16 cellular contexts compared by ENCODE assay signal in the genomic region with DNA sequence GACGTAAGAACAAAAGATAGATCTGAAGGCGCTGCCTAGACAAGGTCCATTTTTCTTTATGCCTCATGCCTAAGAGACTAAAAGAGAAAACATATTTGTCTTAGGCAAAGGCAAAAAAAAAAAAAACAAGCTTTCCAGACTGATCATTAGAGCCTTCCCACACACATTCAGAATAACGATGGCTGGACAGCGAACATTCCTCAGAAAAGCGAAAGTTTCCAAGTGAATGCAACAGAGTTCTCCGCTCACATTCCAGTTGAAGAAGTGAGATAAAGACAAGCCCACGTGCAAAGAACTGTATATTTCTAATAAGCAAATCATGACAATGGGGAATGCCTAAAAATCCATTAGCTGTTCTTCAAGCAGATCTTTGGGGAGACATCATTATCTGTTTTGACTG.
A peak's percentile ranks its signal among the peaks of the same experiment; 100 is the strongest.
DNase-seq lines count a peak whose midpoint lies in the region; ATAC-seq and TF ChIP-seq lines count a peak whose summit lies in the region.
"Had no signal": no experiment of that assay in that cellular context is flagged by ENCODE, and none has a peak within 500 bp of the region (broad histone marks: within the 10 kb centered on the region; RNA-seq: fewer than 3 reads in every experiment).

No MANE protein-coding gene starts in this region.

- H3K27me3 Mint-ChIP-seq in Calu3 (ENCODE audit: unreplicated experiment): no peaks in the 10 kb centered on the region
- H3K27me3 Mint-ChIP-seq in neural progenitor cell (ENCODE audit: insufficient read depth, low read depth): no peaks in the 10 kb centered on the region

- no peaks in the 10 kb centered on the region for H4K20me1 ChIP-seq in SK-N-SH (ENCODE audit: insufficient read depth)
- no peaks in the 10 kb centered on the region for H4K20me1 ChIP-seq in fibroblast of lung (ENCODE audit: control insufficient read depth, extremely low read depth, insufficient read depth, low read length)
- no peaks in the 10 kb centered on the region for H4K20me1 ChIP-seq in neural progenitor cell (ENCODE audit: low read depth)
- H4K20me1 ChIP-seq: BLaER1 had no signal

- H3F3A ChIP-seq in SK-N-SH (replicated peaks; ENCODE audit: insufficient read depth) (no peaks in the 10 kb centered on the region), neural progenitor cell (ENCODE audit: low read depth) (no peaks in the 10 kb centered on the region)

- H3K36me3 Mint-ChIP-seq in Calu3 (ENCODE audit: insufficient read depth, unreplicated experiment) (no peaks in the 10 kb centered on the region), neural progenitor cell (no peaks in the 10 kb centered on the region)
- H3K36me3 Mint-ChIP-seq: memory B cell had no signal

- H3K9me3 Mint-ChIP-seq in Calu3 (ENCODE audit: low read depth, unreplicated experiment) (no peaks in the 10 kb centered on the region), neural progenitor cell (no peaks in the 10 kb centered on the region)
- H3K9me3 Mint-ChIP-seq: activated T-cell treated with anti-CD3 and anti-CD28 coated beads, Interleukin-2, amount 50 U/mL, for 72 hours; memory B cell had no signal

- BruUV-seq in Calu3 (replicated peaks; lab: Mats Ljungman, UMichigan): no TSS peak

- no peak for TF ChIP-seq CTCF in Calu3 (IDR thresholded peaks at IDR 0.05; ENCODE audit: unreplicated experiment)
- TF ChIP-seq CTCF in SK-N-SH (IDR thresholded peaks at IDR 0.05): no peak
- no peak for TF ChIP-seq CTCF in fibroblast of lung (conservative IDR thresholded peaks at IDR 0.05 in 1 of 2, IDR thresholded peaks at IDR 0.05 in 1 of 2; ENCODE audit: low read depth in 1 of 2, low read length in 2 of 2)
- TF ChIP-seq CTCF in neural progenitor cell (IDR thresholded peaks at IDR 0.05): no peak

- no peaks in the 10 kb centered on the region for H3K9me2 ChIP-seq in SK-N-SH

- H3K27ac ChIP-seq in SK-N-SH (ENCODE audit: low read depth in 2 of 2, low read length in 1 of 2) (no peak overlapping the region), fibroblast of lung (ENCODE audit: insufficient read depth, low read length) (no peak overlapping the region), neural progenitor cell (no peak overlapping the region)
- H3K27ac ChIP-seq: BLaER1, right lobe of liver, SJCRH30 had no signal

- H3K9me3 ChIP-seq in SK-N-SH (no peaks in the 10 kb centered on the region), fibroblast of lung (ENCODE audit: control insufficient read depth, insufficient read depth, low read depth, low read length) (no peaks in the 10 kb centered on the region), neural progenitor cell (ENCODE audit: low read depth) (no peaks in the 10 kb centered on the region)
- H3K9me3 ChIP-seq: BLaER1, right lobe of liver, SJCRH30 had no signal

- peaks cover 28% of the 10 kb centered on the region for H3K4me1 Mint-ChIP-seq in Calu3 (ENCODE audit: low read depth, unreplicated experiment)
- H3K4me1 Mint-ChIP-seq in neural progenitor cell: peaks cover 7% of the 10 kb centered on the region
- H3K4me1 Mint-ChIP-seq: memory B cell had no signal

- H3K4me3 Mint-ChIP-seq in Calu3 (ENCODE audit: low read depth, unreplicated experiment) (peak overlapping the region; percentile 51), neural progenitor cell (no peak overlapping the region)
- H3K4me3 Mint-ChIP-seq: activated T-cell treated with anti-CD3 and anti-CD28 coated beads, Interleukin-2, amount 50 U/mL, for 72 hours; memory B cell had no signal

- H3K27me3 ChIP-seq in SK-N-SH (ENCODE audit: insufficient read depth) (no peaks in the 10 kb centered on the region), fibroblast of lung (ENCODE audit: control insufficient read depth, insufficient read depth, low read length) (no peaks in the 10 kb centered on the region), neural progenitor cell (no peaks in the 10 kb centered on the region)
- H3K27me3 ChIP-seq: BLaER1, right lobe of liver had no signal

- TF ChIP-seq RAD21 in SK-N-SH (IDR thresholded peaks at IDR 0.05; ENCODE audit: low read length): no peak

- no peak overlapping the region for H3K9ac ChIP-seq in SK-N-SH
- no peak overlapping the region for H3K9ac ChIP-seq in fibroblast of lung (ENCODE audit: insufficient read depth, low read length)
- H3K9ac ChIP-seq in neural progenitor cell: no peak overlapping the region
- H3K9ac ChIP-seq: BLaER1 had no signal

- H3K27ac Mint-ChIP-seq in Calu3 (ENCODE audit: unreplicated experiment) (peak overlapping the region; percentile 96), neural progenitor cell (no peak overlapping the region)
- H3K27ac Mint-ChIP-seq: activated T-cell treated with anti-CD3 and anti-CD28 coated beads, Interleukin-2, amount 50 U/mL, for 72 hours; memory B cell had no signal

- no peaks in the 10 kb centered on the region for H3K36me3 ChIP-seq in SK-N-SH (replicated peaks in 1 of 2; ENCODE audit: control insufficient read depth in 1 of 2, insufficient read depth in 2 of 2, low read length in 1 of 2)
- H3K36me3 ChIP-seq in fibroblast of lung (ENCODE audit: control insufficient read depth, insufficient read depth, low read length): no peaks in the 10 kb centered on the region
- no peaks in the 10 kb centered on the region for H3K36me3 ChIP-seq in neural progenitor cell
- H3K36me3 ChIP-seq: BLaER1, right lobe of liver, SJCRH30 had no signal

- ATAC-seq in sciatic nerve: no peak
- ATAC-seq: activated CD4-positive, CD25-positive, alpha-beta regulatory T cell treated with anti-CD3 and anti-CD28 coated beads, Interleukin-2, amount 50 U/mL, for 24 hours; activated T-cell treated with anti-CD3 and anti-CD28 coated beads, Interleukin-2, amount 50 U/mL, for 72 hours had no signal

- no peaks in the 10 kb centered on the region for H3K4me1 ChIP-seq in SK-N-SH (ENCODE audit: control insufficient read depth in 1 of 2, insufficient read depth in 2 of 2, low read depth in 1 of 2, low read length in 1 of 2)
- no peaks in the 10 kb centered on the region for H3K4me1 ChIP-seq in fibroblast of lung (ENCODE audit: control insufficient read depth, extremely low read depth, insufficient read depth, low read length)
- no peaks in the 10 kb centered on the region for H3K4me1 ChIP-seq in neural progenitor cell
- H3K4me1 ChIP-seq: BLaER1, SJCRH30 had no signal

- H2AFZ ChIP-seq in SK-N-SH (ENCODE audit: low read depth) (no peak overlapping the region), fibroblast of lung (ENCODE audit: low read length) (no peak overlapping the region), neural progenitor cell (replicated peaks) (peak overlapping the region; percentile 22)

- CTCF ChIA-PET in Calu3 (lab: Charles Lee): interaction anchor here (0.5 to 1.6 kb wide), 8 partner anchors 43 to 1523 kb away, joined by 3 to 5 read pairs (median 4); no protein-coding TSS in a partner anchor
- CTCF ChIA-PET in SK-N-SH (lab: Yijun Ruan, JAX): interaction anchor here (0.6 to 2.1 kb wide), 6 partner anchors 19 to 638 kb away, joined by 3 to 9 read pairs (median 4); no protein-coding TSS in a partner anchor

- no peak for TF ChIP-seq EP300 in SK-N-SH (IDR thresholded peaks at IDR 0.05; ENCODE audit: borderline replicate concordance in 1 of 2, low read depth in 1 of 2, low read length in 1 of 2)

- H3K79me2 ChIP-seq in SK-N-SH (ENCODE audit: insufficient read depth) (no peaks in the 10 kb centered on the region), fibroblast of lung (ENCODE audit: control insufficient read depth, insufficient read depth, low read length) (no peaks in the 10 kb centered on the region), neural progenitor cell (ENCODE audit: low read depth) (no peaks in the 10 kb centered on the region)

- no peak overlapping the region; a peak in 1 of 4 replicates for H3K4me3 ChIP-seq in SK-N-SH (ENCODE audit: low read depth in 2 of 2, low read length in 1 of 2)
- H3K4me3 ChIP-seq in fibroblast of lung (replicated peaks in 1 of 4; ENCODE audit: control extremely low read depth in 1 of 4, insufficient read depth in 1 of 4, low read depth in 3 of 4, low read length in 4 of 4): peak overlapping the region; percentile 7 to 49 (median 38)
- H3K4me3 ChIP-seq in neural progenitor cell: no peak overlapping the region
- H3K4me3 ChIP-seq: BLaER1, right lobe of liver, SJCRH30 had no signal

- intact Hi-C loops in Calu3 (cut with micrococcal nuclease; ENCODE audit: unreplicated experiment): loop anchor here (1.0 to 10.0 kb wide), 8 partner anchors 41 to 1356 kb away; no protein-coding TSS in a partner anchor
- intact Hi-C loops in sciatic nerve (cut with DNase I): no loop called here

- DNase-seq in Calu3: no peak
- DNase-seq in SK-N-SH: no peak
- peak; percentile 0 to 68 for DNase-seq in fibroblast of lung (ENCODE audit: low read depth in 2 of 2)
- peak; percentile 42 for DNase-seq in neural progenitor cell (ENCODE audit: low spot score)
- no peak for DNase-seq in activated CD8-positive, alpha-beta memory T cell treated with anti-CD3 and anti-CD28 coated beads, Interleukin-2, amount 50 U/mL, for 4 hours
- no peak for DNase-seq in NCI-H524 (lab: John Stamatoyannopoulos, UW)
- no peak for DNase-seq in sciatic nerve (ENCODE audit: low spot score)
- DNase-seq in NCI-H748 treated with DMSO at 0.1 percent for 48 hours (lab: John Stamatoyannopoulos, UW): no peak
- DNase-seq: central memory CD4-positive, alpha-beta T cell; NCI-H526 treated with DMSO at 0.1 percent for 48 hours; right lobe of liver had no signal

- POLR2A ChIA-PET in SK-N-SH (lab: Yijun Ruan, JAX): no interaction called here

- no peak overlapping the region; the same call in 1 of the 2 replicates for H3K4me2 ChIP-seq in SK-N-SH
- peak overlapping the region; percentile 90 for H3K4me2 ChIP-seq in fibroblast of lung (ENCODE audit: extremely low read depth, insufficient read depth, low read length)
- H3K4me2 ChIP-seq in neural progenitor cell: no peak overlapping the region
- H3K4me2 ChIP-seq: BLaER1 had no signal

- 62% methylated on average over 7 of the region's 7 CpGs for WGBS in SK-N-SH (ENCODE audit: low lambda C conversion rate)

Comparison
In these comparisons a context has a peak if more than half of its experiments do, and no peak if none do; other contexts are left out.
1. DNase-seq: peak in fibroblast of lung (2 of 2) and neural progenitor cell (single experiment); none in Calu3 (single experiment), SK-N-SH (single experiment), activated CD8-positive, alpha-beta memory T cell treated with anti-CD3 and anti-CD28 coated beads, Interleukin-2, amount 50 U/mL, for 4 hours (single experiment), NCI-H524 (0 of 2), sciatic nerve (single experiment) and NCI-H748 treated with DMSO at 0.1 percent for 48 hours (single experiment).
2. H3K4me3 ChIP-seq: peak in fibroblast of lung (4 of 4); none in SK-N-SH (0 of 2) and neural progenitor cell (single experiment).